ENCODE assay signal across 23 cellular contexts in the genomic region with DNA sequence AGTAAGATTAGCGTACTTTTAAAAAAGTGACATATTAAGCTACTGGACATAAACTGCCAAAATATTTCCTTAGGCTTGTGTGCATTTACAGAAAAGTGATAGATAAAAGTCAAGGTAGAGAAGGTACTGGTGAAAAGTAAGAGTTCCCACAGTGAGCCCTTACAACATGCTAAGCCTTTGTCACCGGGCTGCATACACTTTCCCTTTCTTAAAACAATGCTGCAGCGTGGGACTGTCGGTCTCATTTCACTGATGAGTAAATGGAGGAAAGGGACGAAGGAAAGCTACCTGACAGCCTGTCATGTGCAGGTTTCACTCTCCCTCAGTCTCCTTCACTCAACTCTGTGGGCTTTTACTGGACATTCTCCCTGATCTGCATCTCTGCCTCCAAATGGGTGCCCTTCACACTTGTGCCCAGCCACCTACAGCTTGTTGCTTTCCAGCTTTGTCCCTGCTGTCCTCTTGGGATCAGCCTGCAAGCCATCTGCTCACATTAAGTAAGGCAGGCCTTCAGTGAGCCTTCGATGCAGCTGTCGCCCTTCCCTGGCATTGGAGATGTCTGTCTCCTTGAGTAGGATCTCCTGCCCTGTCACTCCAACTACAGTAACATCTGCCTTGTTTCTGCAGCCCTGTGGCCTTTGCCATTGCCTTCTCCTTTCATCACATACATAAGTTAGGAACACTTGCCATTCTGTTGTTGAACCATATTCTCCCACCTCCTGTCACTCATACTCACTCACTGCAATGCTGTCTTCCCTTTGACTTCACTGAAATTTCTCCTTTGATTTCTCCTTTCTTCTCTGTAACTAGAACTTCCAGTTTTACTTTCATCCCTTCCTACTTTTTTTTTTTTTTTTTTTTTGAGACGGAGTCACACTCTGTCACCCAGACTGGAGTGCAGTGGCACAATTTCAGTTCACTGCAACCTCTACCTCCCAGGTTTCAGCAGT. TPM values are rescaled to one million over a fixed set of nuclear protein-coding genes. Genes with fewer than 3 reads are reported as not detected.
A peak's percentile ranks its signal among the peaks of the same experiment; 100 is the strongest.
DNase-seq lines count a peak whose midpoint lies in the region; ATAC-seq, FAIRE-seq and TF ChIP-seq lines count a peak whose summit lies in the region.
"Had no signal": no experiment of that assay in that cellular context is flagged by ENCODE, and none has a peak within 500 bp of the region (broad histone marks: within the 10 kb centered on the region; RNA-seq: fewer than 3 reads in every experiment).

No MANE protein-coding gene starts in this region.

- no peak for DNase-seq in CD4-positive, alpha-beta T cell
- DNase-seq in D721Med (ENCODE audit: insufficient read length, low spot score) (no peak), RWPE2 (ENCODE audit: low spot score) (no peak), immature natural killer cell (no peak), Caco-2 (no peak), posterior vena cava (ENCODE audit: low spot score) (no peak), EL (no peak)
- DNase-seq: C1 segment of cervical spinal cord; GM23248; islet precursor cell; mesenchymal stem cell; MG63; NCI-H2029 treated with DMSO at 0.1 percent for 48 hours; NCI-H774; nucleus accumbens; RPMI8226; stimulated activated naive B cell treated with anti-CD40 and anti-IgM and Interleukin-4, amounts not matched to agents 10 μg/mL and 1 μg/mL and 100 μg/mL, for 72 hours had no signal

- intact Hi-C loops in CD4-positive, alpha-beta T cell (cut with DNase I, micrococcal nuclease), result no loop called here
- intact Hi-C loops in Caco-2 (cut with micrococcal nuclease; ENCODE audit: unreplicated experiment) (no loop called here), posterior vena cava (cut with DNase I) (no loop called here)

- no TSS peak for BruUV-seq in Caco-2 (replicated peaks; lab: Mats Ljungman, UMichigan)

- no peak overlapping the region for H3K27ac ChIP-seq in CD4-positive, alpha-beta T cell (ENCODE audit: low read depth, low read length)
- no peak overlapping the region for H3K27ac ChIP-seq in RWPE2 (ENCODE audit: poor library complexity, severe bottlenecking)
- H3K27ac ChIP-seq: epithelial cell of prostate, GM23248 had no signal

- H3K4me3 ChIP-seq in RWPE2 (ENCODE audit: severe bottlenecking), result no peak overlapping the region
- no peak overlapping the region for H3K4me3 ChIP-seq in Caco-2 (ENCODE audit: low read depth, low read length)
- H3K4me3 ChIP-seq: GM23248, MG63 had no signal

- H3K27me3 ChIP-seq in CD4-positive, alpha-beta T cell (ENCODE audit: control insufficient read depth, insufficient read depth, low read length), result no peaks in the 10 kb centered on the region
- no peaks in the 10 kb centered on the region for H3K27me3 ChIP-seq in RWPE2 (ENCODE audit: insufficient read depth, poor library complexity, severe bottlenecking)
- no peaks in the 10 kb centered on the region for H3K27me3 ChIP-seq in Caco-2 (replicated peaks; ENCODE audit: control insufficient read depth, insufficient read depth, low read length)
- H3K27me3 ChIP-seq: MG63 had no signal

- no peak overlapping the region for H3K4me3 Mint-ChIP-seq in CD4-positive, alpha-beta T cell
- H3K4me3 Mint-ChIP-seq in immature natural killer cell (no peak overlapping the region), Caco-2 (ENCODE audit: unreplicated experiment) (no peak overlapping the region)
- H3K4me3 Mint-ChIP-seq: stimulated activated naive B cell treated with anti-CD40 and anti-IgM and Interleukin-4, amounts not matched to agents 10 μg/mL and 1 μg/mL and 100 μg/mL, for 72 hours; type B pancreatic cell had no signal

- peak; percentile 84 for FAIRE-seq in D721Med (lab: Jason Lieb, UNC)
- FAIRE-seq: colon had no signal

- no peaks in the 10 kb centered on the region for H3K9me3 Mint-ChIP-seq in CD4-positive, alpha-beta T cell
- H3K9me3 Mint-ChIP-seq in immature natural killer cell, result no peaks in the 10 kb centered on the region
- H3K9me3 Mint-ChIP-seq in Caco-2 (ENCODE audit: unreplicated experiment), result no peaks in the 10 kb centered on the region
- H3K9me3 Mint-ChIP-seq: stimulated activated naive B cell treated with anti-CD40 and anti-IgM and Interleukin-4, amounts not matched to agents 10 μg/mL and 1 μg/mL and 100 μg/mL, for 72 hours; type B pancreatic cell had no signal

- TF ChIP-seq CTCF in CD4-positive, alpha-beta T cell (IDR thresholded peaks at IDR 0.05), result no peak
- no peak for TF ChIP-seq CTCF in D721Med (IDR thresholded peaks at IDR 0.05; ENCODE audit: insufficient read depth, missing control alignments)
- TF ChIP-seq CTCF in RWPE2 (IDR thresholded peaks at IDR 0.05; ENCODE audit: poor library complexity, severe bottlenecking), result no peak
- TF ChIP-seq CTCF in Caco-2 (IDR thresholded peaks at IDR 0.05; ENCODE audit: insufficient read depth in 1 of 2, low read depth in 1 of 2, low read length in 1 of 2, severe bottlenecking in 1 of 2, unreplicated experiment in 1 of 2), result no peak

- H3K27ac Mint-ChIP-seq in CD4-positive, alpha-beta T cell, result peak overlapping the region; percentile 7
- H3K27ac Mint-ChIP-seq in immature natural killer cell (peak overlapping the region; percentile 5 to 81 (median 72)), Caco-2 (ENCODE audit: unreplicated experiment) (no peak overlapping the region)
- H3K27ac Mint-ChIP-seq: stimulated activated naive B cell treated with anti-CD40 and anti-IgM and Interleukin-4, amounts not matched to agents 10 μg/mL and 1 μg/mL and 100 μg/mL, for 72 hours had no signal

- H3K4me1 ChIP-seq in RWPE2 (ENCODE audit: insufficient read depth, poor library complexity, severe bottlenecking) (no peaks in the 10 kb centered on the region), Caco-2 (no peaks in the 10 kb centered on the region)

- CTCF ChIA-PET in CD4-positive, alpha-beta T cell (lab: Charles Lee), result no interaction called here
- CTCF ChIA-PET in Caco-2 (lab: Charles Lee), result no interaction called here

- POLR2A ChIA-PET in CD4-positive, alpha-beta T cell (lab: Charles Lee), result no interaction called here
- POLR2A ChIA-PET in Caco-2 (lab: Charles Lee), result no interaction called here

- no peak for ATAC-seq in CD4-positive, alpha-beta T cell (ENCODE audit: poor library complexity)
- ATAC-seq in RWPE2 (ENCODE audit: low read depth) (peak; percentile 12; the same call in 1 of the 3 replicates), GM18909 (IDR thresholded peaks at IDR 0.05; ENCODE audit: poor library complexity, unreplicated experiment) (no peak)
- ATAC-seq: stimulated activated naive B cell treated with anti-CD40 and anti-IgM and Interleukin-4, amounts not matched to agents 10 μg/mL and 1 μg/mL and 100 μg/mL, for 72 hours had no signal

- H3K27me3 Mint-ChIP-seq in CD4-positive, alpha-beta T cell, result no peaks in the 10 kb centered on the region
- H3K27me3 Mint-ChIP-seq in immature natural killer cell (ENCODE audit: low read depth in 3 of 3) (peaks cover 0 to 4% (median 2%) of the 10 kb centered on the region in 3 donors), Caco-2 (ENCODE audit: insufficient read depth, unreplicated experiment) (no peaks in the 10 kb centered on the region)
- H3K27me3 Mint-ChIP-seq: stimulated activated naive B cell treated with anti-CD40 and anti-IgM and Interleukin-4, amounts not matched to agents 10 μg/mL and 1 μg/mL and 100 μg/mL, for 72 hours; type B pancreatic cell had no signal

- no peaks in the 10 kb centered on the region for H3K9me3 ChIP-seq in CD4-positive, alpha-beta T cell (ENCODE audit: control insufficient read depth, low read length)
- H3K9me3 ChIP-seq in RWPE2 (ENCODE audit: severe bottlenecking) (no peaks in the 10 kb centered on the region), Caco-2 (no peaks in the 10 kb centered on the region)
- H3K9me3 ChIP-seq: MG63 had no signal

- H3K36me3 Mint-ChIP-seq in CD4-positive, alpha-beta T cell (ENCODE audit: low read depth), result peaks cover 79% of the 10 kb centered on the region
- H3K36me3 Mint-ChIP-seq in immature natural killer cell, result peaks cover 20 to 46% (median 27%) of the 10 kb centered on the region in 3 donors
- peaks cover 59% of the 10 kb centered on the region for H3K36me3 Mint-ChIP-seq in Caco-2 (ENCODE audit: insufficient read depth, unreplicated experiment)

- H3K36me3 ChIP-seq in RWPE2 (ENCODE audit: low read depth), result peaks cover 83% of the 10 kb centered on the region
- H3K36me3 ChIP-seq in Caco-2 (ENCODE audit: control insufficient read depth, insufficient read depth, low read length), result peaks cover 14% of the 10 kb centered on the region

- peaks cover 5% of the 10 kb centered on the region for H3K4me1 Mint-ChIP-seq in CD4-positive, alpha-beta T cell (ENCODE audit: low read depth)
- H3K4me1 Mint-ChIP-seq in immature natural killer cell (peaks cover 7 to 22% of the 10 kb centered on the region in 2 donors), Caco-2 (ENCODE audit: low read depth, unreplicated experiment) (peaks cover 6% of the 10 kb centered on the region)

RNA-seq across cellular contexts. Expression of a gene that starts 9.3 kb away (rescaled TPM):
- total RNA-seq in CD4-positive, alpha-beta T cell, result under 1 TPM; 0.42 to 0.58 TPM
- 1 to 10 TPM; 4.3 to 9.1 (median 5.8) TPM for polyA plus RNA-seq in immature natural killer cell
- total RNA-seq in Caco-2 (2022), result 0.48 and 0.58 TPM in 2 replicates
- under 1 TPM in 1 of 2 donors, not detected in 1; 0.67 TPM for total RNA-seq in posterior vena cava
- total RNA-seq: HT-29, skeletal muscle tissue had no signal
